Comparison of ENCODE assay signal across 9 cellular contexts in genomic region chr5:178145965-178146820, GRCh38. TPM values are rescaled to one million over a fixed set of nuclear protein-coding genes. Genes with fewer than 3 reads are reported as not detected.
DNase-seq lines count a peak whose midpoint lies in the region; ATAC-seq and TF ChIP-seq lines count a peak whose summit lies in the region.
"Had no signal": no experiment of that assay in that cellular context is flagged by ENCODE, and none has a peak within 500 bp of the region (broad histone marks: within the 10 kb centered on the region; RNA-seq: fewer than 3 reads in every experiment).

No MANE protein-coding gene starts in this region.

- no peak overlapping the region for H3K4me2 ChIP-seq in GM23248 (ENCODE audit: unreplicated experiment)

- intact Hi-C loops in breast epithelium (cut with DNase I; ENCODE audit: low total_unique reads) = loop anchor here (10.0 kb wide), 1 partner anchor 71 kb away; no protein-coding TSS in a partner anchor
- intact Hi-C loops in right lobe of liver (cut with DNase I) = loop anchor here in 1 of 2 donors (10.0 kb wide), 1 partner anchor 61 kb away; no protein-coding TSS in a partner anchor

- TF ChIP-seq CTCF in WERI-Rb-1 (IDR thresholded peaks at IDR 0.05; ENCODE audit: low read depth, low read length) = peak; percentile 82
- peak; percentile 61 to 88 (median 65) for TF ChIP-seq CTCF in breast epithelium (IDR thresholded peaks at IDR 0.05)
- peak; percentile 59 to 79 (median 70) for TF ChIP-seq CTCF in right lobe of liver (IDR thresholded peaks at IDR 0.05)

- H4K20me1 ChIP-seq in GM23248 (ENCODE audit: insufficient read depth) = no peaks in the 10 kb centered on the region

- H3K27me3 ChIP-seq in GM23248 (replicated peaks; ENCODE audit: insufficient read depth) = no peaks in the 10 kb centered on the region
- no peaks in the 10 kb centered on the region for H3K27me3 ChIP-seq in WERI-Rb-1 (ENCODE audit: insufficient read depth, low read depth, severe bottlenecking)
- H3K27me3 ChIP-seq in breast epithelium = no peaks in the 10 kb centered on the region
- H3K27me3 ChIP-seq in right lobe of liver = no peaks in the 10 kb centered on the region

- H3K79me2 ChIP-seq in GM23248 (ENCODE audit: insufficient read depth) = no peaks in the 10 kb centered on the region

- H3K36me3 ChIP-seq in GM23248 (ENCODE audit: low read depth) (peaks cover 17% of the 10 kb centered on the region), WERI-Rb-1 (peaks cover 30% of the 10 kb centered on the region), breast epithelium (peaks cover 19% of the 10 kb centered on the region), right lobe of liver (peaks cover 0 to 87% (median 34%) of the 10 kb centered on the region in 4 donors)

- in situ Hi-C loops in Caki2 (cut with HindIII; ENCODE audit: low pct_unique_long_range_greater_than_20kb, low sequenced_read_pairs) (no loop called here), GM23248 (cut with MboI) (no loop called here)

- H3K9ac ChIP-seq in GM23248 = no peak overlapping the region

- TF ChIP-seq POLR2A in breast epithelium (IDR thresholded peaks at IDR 0.05) (no peak), right lobe of liver (IDR thresholded peaks at IDR 0.05) (no peak)

- H3K4me1 ChIP-seq in GM23248 (ENCODE audit: insufficient read depth) (no peaks in the 10 kb centered on the region), breast epithelium (no peaks in the 10 kb centered on the region), right lobe of liver (no peaks in the 10 kb centered on the region)

- H2AFZ ChIP-seq in GM23248 = no peak overlapping the region

- H3K9me3 ChIP-seq in GM23248 (ENCODE audit: low read depth) = no peaks in the 10 kb centered on the region
- H3K9me3 ChIP-seq in WERI-Rb-1 (ENCODE audit: severe bottlenecking) = no peaks in the 10 kb centered on the region
- no peaks in the 10 kb centered on the region for H3K9me3 ChIP-seq in breast epithelium
- no peaks in the 10 kb centered on the region for H3K9me3 ChIP-seq in right lobe of liver

- H3K27ac ChIP-seq in GM23248 = no peak overlapping the region
- H3K27ac ChIP-seq in WERI-Rb-1 = no peak overlapping the region
- H3K27ac ChIP-seq in breast epithelium = peak overlapping the region; percentile 46 to 64
- no peak overlapping the region for H3K27ac ChIP-seq in right lobe of liver

- 68% methylated on average over 14 of the region's 14 CpGs for WGBS in GM23248 (ENCODE audit: low coverage in 1 of 2, low lambda C conversion rate in 2 of 2, missing lambda C conversion rate in 2 of 2), 2 experiments
- 63% methylated on average over 4 of the region's 14 CpGs for WGBS in right lobe of liver (ENCODE audit: insufficient coverage, low coverage, low lambda C conversion rate, missing lambda C conversion rate)

- ATAC-seq in right lobe of liver = peak; percentile 80 to 86 (median 84)
- no peak for ATAC-seq in GM18861 (IDR thresholded peaks at IDR 0.05; ENCODE audit: unreplicated experiment)

- DNase-seq in Caki2 (ENCODE audit: low read depth) (peak; percentile 61), GM23248 (peak; percentile 67), NCI-H1105 treated with DMSO at 0.1 percent for 48 hours (lab: John Stamatoyannopoulos, UW) (peak; percentile 46), WERI-Rb-1 (peak; percentile 67), breast epithelium (ENCODE audit: low spot score in 2 of 2) (peak; percentile 76 to 80), right lobe of liver (peak; percentile 73 to 74 (median 73))
- DNase-seq in stimulated activated CD8-positive, alpha-beta memory T cell treated with anti-CD3 and anti-CD28 coated beads, Interleukin-2, amount 100 ng/mL, for 1 hour (ENCODE audit: low read depth in 2 of 2) = peak; percentile 57 to 66

- H3K9me2 ChIP-seq in GM23248 (ENCODE audit: insufficient read depth) = no peaks in the 10 kb centered on the region

- peaks cover 11% of the 10 kb centered on the region; the same call in 1 of the 2 replicates for H3F3A ChIP-seq in GM23248 (ENCODE audit: insufficient read depth)

- no peak overlapping the region for H3K4me3 ChIP-seq in GM23248
- no peak overlapping the region for H3K4me3 ChIP-seq in WERI-Rb-1 (ENCODE audit: low read depth, low read length)
- no peak overlapping the region for H3K4me3 ChIP-seq in breast epithelium
- H3K4me3 ChIP-seq in right lobe of liver = no peak overlapping the region

RNA-seq across cellular contexts. Expression of gene NHP2, which starts 7.5 kb away (rescaled TPM):
- 225 and 352 TPM in 2 replicates for total RNA-seq in Caki2 (2014; rRNA removed; shearing (Covaris generic); ENCODE audit: low replicate concordance)
- 203 and 221 TPM in 2 replicates for total RNA-seq in GM23248 (2014; rRNA removed; shearing (Covaris generic))
- 232 and 237 TPM in 2 replicates for polyA plus RNA-seq in GM23248 (2016; fragmentation: Nextera tagmentation; extraction: Ambion mirVana)
- total RNA-seq in breast epithelium = 100 to 1,000 TPM; 148 to 256 (median 220) TPM
- total RNA-seq in right lobe of liver = 100 to 1,000 TPM in 2 of 6 experiments, 10 to 100 TPM in 4; 35.5 to 174 (median 43.9) TPM

RNA-seq across cellular contexts. Expression of gene RMND5B, which starts 15.4 kb away (rescaled TPM):
- 60.2 and 63.2 TPM in 2 replicates for total RNA-seq in Caki2 (2014; rRNA removed; shearing (Covaris generic); ENCODE audit: low replicate concordance)
- 17.5 and 33.9 TPM in 2 replicates for total RNA-seq in GM23248 (2014; rRNA removed; shearing (Covaris generic))
- polyA plus RNA-seq in GM23248 (2016; fragmentation: Nextera tagmentation; extraction: Ambion mirVana) = 19.9 and 20.7 TPM in 2 replicates
- total RNA-seq in breast epithelium = 10 to 100 TPM; 34.4 to 40.4 (median 36.3) TPM
- 10 to 100 TPM; 14.4 to 23.5 (median 20.9) TPM for total RNA-seq in right lobe of liver

RNA-seq across cellular contexts. Expression of gene N4BP3, which starts 32.9 kb away (rescaled TPM):
- total RNA-seq in Caki2 (2014; rRNA removed; shearing (Covaris generic); ENCODE audit: low replicate concordance) = 1.8 and 6.2 TPM in 2 replicates
- total RNA-seq in GM23248 (2014; rRNA removed; shearing (Covaris generic)) = 0.32 and 0.38 TPM in 2 replicates
- 0.09 and 0.16 TPM in 2 replicates for polyA plus RNA-seq in GM23248 (2016; fragmentation: Nextera tagmentation; extraction: Ambion mirVana)
- 1 to 10 TPM in 2 of 3 donors, under 1 TPM in 1; 0.32 to 9.8 (median 4.9) TPM for total RNA-seq in breast epithelium
- total RNA-seq in right lobe of liver = under 1 TPM; 0.05 to 0.33 (median 0.06) TPM

RNA-seq across cellular contexts. Expression of gene GMCL2, which starts 41.0 kb away (rescaled TPM):
- total RNA-seq in Caki2 (2014; rRNA removed; shearing (Covaris generic); ENCODE audit: low replicate concordance) = not detected in 2 replicates
- not detected in 2 replicates for total RNA-seq in GM23248 (2014; rRNA removed; shearing (Covaris generic))
- not detected in 2 replicates for polyA plus RNA-seq in GM23248 (2016; fragmentation: Nextera tagmentation; extraction: Ambion mirVana)
- total RNA-seq in breast epithelium (not detected), right lobe of liver (not detected)
- total RNA-seq: T-helper 1 cell treated with Interleukin-12 subunit alpha and Interleukin-12 subunit beta and Interleukin-4 antibody, amounts not matched to agents 30 ng/mL and 1 ng/mL, for 36 hours had no signal

RNA-seq across cellular contexts. Expression of gene HNRNPAB, which starts 58.1 kb away (rescaled TPM):
- total RNA-seq in Caki2 (2014; rRNA removed; shearing (Covaris generic); ENCODE audit: low replicate concordance) = 166 and 175 TPM in 2 replicates
- 47.6 and 53.4 TPM in 2 replicates for total RNA-seq in GM23248 (2014; rRNA removed; shearing (Covaris generic))
- polyA plus RNA-seq in GM23248 (2016; fragmentation: Nextera tagmentation; extraction: Ambion mirVana) = 111 and 117 TPM in 2 replicates
- total RNA-seq in breast epithelium (10 to 100 TPM; 56.3 to 90.5 (median 68.9) TPM), right lobe of liver (10 to 100 TPM; 44.2 to 96.1 (median 73.5) TPM)

Comparison
In these comparisons a context has a peak if more than half of its experiments do, and no peak if none do; other contexts are left out.
1. H3K27ac ChIP-seq: peak in breast epithelium (2 of 2); none in GM23248 (single experiment), WERI-Rb-1 (single experiment) and right lobe of liver (0 of 3).
2. Peak in every context shown above with its lines, with median percentiles within 50 percentile points of each other: DNase-seq and CTCF ChIP-seq.